In the genomic region with DNA sequence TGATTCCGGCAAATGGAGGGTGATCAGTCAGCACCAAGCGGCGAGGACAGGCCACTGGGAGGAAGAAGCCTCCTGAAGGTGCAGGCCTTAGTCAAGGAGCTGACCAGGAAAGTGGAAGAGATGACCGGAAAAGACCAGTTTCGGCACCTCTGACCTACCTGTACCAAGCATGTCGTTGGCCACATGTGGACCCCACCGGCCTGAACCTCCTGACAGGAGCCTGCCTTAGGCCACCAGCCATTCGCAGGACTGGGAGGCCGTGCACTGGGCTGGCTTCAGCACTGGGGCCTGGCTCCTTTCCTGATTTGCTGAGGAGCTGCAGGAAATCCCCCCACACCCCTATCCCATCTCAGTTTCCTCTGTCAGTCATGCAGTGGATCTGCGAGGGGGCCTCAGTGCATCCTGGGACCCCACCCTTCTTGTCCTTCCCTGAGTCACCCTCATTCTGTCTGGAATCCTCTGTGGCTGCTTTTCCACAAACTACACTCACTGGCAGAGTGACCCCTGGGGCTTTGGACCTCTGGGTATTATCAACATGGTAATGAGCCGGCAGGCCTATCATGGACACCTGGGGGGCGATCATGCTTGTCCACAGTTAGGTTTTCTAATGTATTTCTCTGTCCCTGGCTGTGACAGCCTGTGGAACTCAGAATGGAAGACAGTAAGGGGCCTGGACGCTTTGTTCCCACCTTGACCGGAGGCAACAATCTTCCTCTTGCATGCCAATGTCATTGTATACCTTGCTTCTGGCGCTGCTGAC, we compare ENCODE assay signal across 17 cellular contexts. TPM values are rescaled to one million over a fixed set of nuclear protein-coding genes. Genes with fewer than 3 reads are reported as not detected.
"Had no signal": no experiment of that assay in that cellular context is flagged by ENCODE, and none has a peak within 500 bp of the region (broad histone marks: within the 10 kb centered on the region; RNA-seq: fewer than 3 reads in every experiment).

No MANE protein-coding gene starts in this region.

- H3K27me3 ChIP-seq: breast epithelium had no signal

- ATAC-seq: activated CD4-positive, CD25-positive, alpha-beta regulatory T cell treated with anti-CD3 and anti-CD28 coated beads, Interleukin-2, amount 50 U/mL, for 24 hours; foreskin keratinocyte; sciatic nerve had no signal

- H3K4me3 Mint-ChIP-seq: activated naive CD8-positive, alpha-beta T cell treated with anti-CD3 and anti-CD28 coated beads, Interleukin-2, amount 10 ng/mL, durations not matched to agents 7 days and 5 days; naive B cell had no signal

- H3K36me3 ChIP-seq: breast epithelium, prostate gland had no signal

- H3K9me3 ChIP-seq: breast epithelium, prostate gland had no signal

- H3K4me1 Mint-ChIP-seq: naive B cell had no signal

- H3K27ac Mint-ChIP-seq: activated naive CD8-positive, alpha-beta T cell treated with anti-CD3 and anti-CD28 coated beads, Interleukin-2, amount 10 ng/mL, durations not matched to agents 7 days and 5 days; naive B cell had no signal

- H3K36me3 Mint-ChIP-seq: naive B cell had no signal

- DNase-seq: activated CD4-positive, alpha-beta T cell treated with anti-CD3 and anti-CD28 coated beads, Interleukin-2, amount 50 U/mL, for 48 hours; activated naive CD8-positive, alpha-beta T cell treated with anti-CD3 and anti-CD28 coated beads, Interleukin-2, amount 10 ng/mL, durations not matched to agents 7 days and 5 days; activated T-cell treated with anti-CD3 and anti-CD28 coated beads, Interleukin-2, amount 50 U/mL, for 48 hours; aorta; foreskin keratinocyte; naive B cell; SIG-M5; stimulated activated CD4-positive, alpha-beta T cell treated with anti-CD3 and anti-CD28 coated beads, Interleukin-12 subunit alpha, Interleukin-12 subunit beta, amount 100 ng/mL, for 4 hours; stimulated activated naive CD4-positive, alpha-beta T cell had no signal

- H3K27ac ChIP-seq: foreskin keratinocyte, prostate gland had no signal

- H3K4me1 ChIP-seq: breast epithelium, foreskin keratinocyte, prostate gland had no signal

- H3K4me3 ChIP-seq: lung, prostate gland had no signal

RNA-seq across cellular contexts. Expression of a gene that starts 33.0 kb away (rescaled TPM):
- total RNA-seq: activated naive CD8-positive, alpha-beta T cell treated with anti-CD3 and anti-CD28 coated beads, Interleukin-2, amount 10 ng/mL, durations not matched to agents 7 days and 5 days; endothelial cell of umbilical vein; foreskin keratinocyte; kidney epithelial cell; T-helper 2 cell treated with Interferon-gamma antibody and Interleukin-4, amounts not matched to agents 100 ng/mL and 5 ng/mL, for 36 hours had no signal
